In the genomic region with DNA sequence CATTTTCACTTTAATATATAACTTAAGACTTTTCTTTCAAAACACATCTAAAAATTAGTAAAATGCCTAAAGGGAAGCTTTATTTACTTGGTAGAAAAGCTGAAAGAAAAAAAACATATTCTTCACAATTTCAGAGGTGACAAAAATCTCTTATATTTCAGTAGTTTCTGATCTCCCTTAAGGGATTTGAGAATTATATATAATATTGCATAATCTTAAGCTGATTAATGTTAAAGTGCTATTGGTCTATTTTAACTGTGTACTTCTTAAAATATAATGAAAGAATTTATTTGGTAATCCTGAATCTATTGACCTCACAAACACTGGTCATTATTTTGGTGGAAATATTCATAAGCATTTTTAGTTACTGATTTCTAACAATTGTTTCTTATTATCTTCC, we compare ENCODE assay signal across 8 cellular contexts. TPM values are rescaled to one million over a fixed set of nuclear protein-coding genes. Genes with fewer than 3 reads are reported as not detected.
DNase-seq lines count a peak whose midpoint lies in the region; ATAC-seq, FAIRE-seq and TF ChIP-seq lines count a peak whose summit lies in the region.

No MANE protein-coding gene starts in this region.

- H3K27ac ChIP-seq in RWPE1 (peak overlapping the region; percentile 97), epithelial cell of prostate (peak overlapping the region; percentile 83), trophoblast cell (ENCODE audit: low read depth, low read length) (no peak overlapping the region)

- H3K4me3 ChIP-seq in trophoblast cell (ENCODE audit: low read depth, low read length): no peak overlapping the region

- no peak overlapping the region for H2AFZ ChIP-seq in trophoblast cell (ENCODE audit: insufficient read depth, low read length, poor library complexity)

- H3K4ac ChIP-seq in trophoblast cell (ENCODE audit: low read depth, low read length): no peak overlapping the region

- no peak overlapping the region for H3K9ac ChIP-seq in trophoblast cell (ENCODE audit: low read length)

- peak overlapping the region; percentile 86 for H3K4me3 Mint-ChIP-seq in Calu3 (ENCODE audit: low read depth, unreplicated experiment)

- peaks cover 5% of the 10 kb centered on the region for H3K79me2 ChIP-seq in trophoblast cell (ENCODE audit: control insufficient read depth, insufficient read depth, low read length, poor library complexity)

- H3K27me3 ChIP-seq in trophoblast cell (ENCODE audit: insufficient read depth, low read length): no peaks in the 10 kb centered on the region

- H4K91ac ChIP-seq in trophoblast cell (ENCODE audit: low read depth, low read length): no peak overlapping the region

- H3K36me3 Mint-ChIP-seq in Calu3 (ENCODE audit: insufficient read depth, unreplicated experiment): peaks cover 33% of the 10 kb centered on the region

- BruUV-seq in Calu3 (replicated peaks; lab: Mats Ljungman, UMichigan): no TSS peak

- no peak for TF ChIP-seq POLR2A in GM12892 (IDR thresholded peaks at IDR 0.05; ENCODE audit: low read depth, low read length)

- H3K18ac ChIP-seq in trophoblast cell (ENCODE audit: low read length): no peak overlapping the region

- H2BK12ac ChIP-seq in trophoblast cell (ENCODE audit: low read length): no peak overlapping the region

- no peaks in the 10 kb centered on the region for H3K9me3 ChIP-seq in trophoblast cell (ENCODE audit: insufficient read depth, low read depth, low read length)

- H2BK120ac ChIP-seq in trophoblast cell (ENCODE audit: insufficient read depth, low read length, poor library complexity): no peak overlapping the region

- H3K9me3 Mint-ChIP-seq in Calu3 (ENCODE audit: low read depth, unreplicated experiment): no peaks in the 10 kb centered on the region

- no peak overlapping the region for H4K12ac ChIP-seq in trophoblast cell (ENCODE audit: low read depth, low read length)

- no peak overlapping the region for H2AK5ac ChIP-seq in trophoblast cell (ENCODE audit: low read length)

- CTCF ChIA-PET in Calu3 (lab: Charles Lee): interaction anchor here (0.5 to 2.7 kb wide), 2 partner anchors 25 to 102 kb away, joined by 3 to 7 read pairs; no protein-coding TSS in a partner anchor
- CTCF ChIA-PET in RWPE1 (lab: Yijun Ruan, JAX): no interaction called here

- H3K27ac Mint-ChIP-seq in Calu3 (ENCODE audit: unreplicated experiment): peak overlapping the region; percentile 69

- POLR2A ChIA-PET in RWPE1 (lab: Yijun Ruan, JAX; ENCODE audit: low non-redundant PET): interaction anchor here (0.6 kb wide), 1 partner anchor 178 kb away, joined by 3 read pairs; no protein-coding TSS in a partner anchor

- no peak for TF ChIP-seq CTCF in Calu3 (IDR thresholded peaks at IDR 0.05; ENCODE audit: unreplicated experiment)
- TF ChIP-seq CTCF in RWPE1 (conservative IDR thresholded peaks at IDR 0.05; ENCODE audit: low read depth): no peak

- H3K14ac ChIP-seq in trophoblast cell (ENCODE audit: low read length): no peak overlapping the region

- no peak for FAIRE-seq in GM12892 (lab: Jason Lieb, UNC)

- intact Hi-C loops in Calu3 (cut with micrococcal nuclease; ENCODE audit: unreplicated experiment): loop anchor here (5.0 kb wide), 1 partner anchor 59 kb away; no protein-coding TSS in a partner anchor

- H3K4me1 ChIP-seq in trophoblast cell (ENCODE audit: control insufficient read depth in 1 of 2, insufficient read depth in 2 of 2, low read length in 2 of 2): peaks cover 0 to 2% of the 10 kb centered on the region in 2 experiments

- ATAC-seq in GM18519 (IDR thresholded peaks at IDR 0.05; ENCODE audit: low FRiP score, unreplicated experiment): no peak
- no peak for ATAC-seq in esophagus mucosa

- no peaks in the 10 kb centered on the region for H3K27me3 Mint-ChIP-seq in Calu3 (ENCODE audit: unreplicated experiment)

- H3K4me2 ChIP-seq in trophoblast cell (ENCODE audit: low read length): peak overlapping the region; percentile 63

- DNase-seq in Calu3: no peak
- no peak for DNase-seq in RWPE1 (ENCODE audit: low spot score)
- DNase-seq in epithelial cell of prostate (ENCODE audit: low read depth, low spot score): no peak
- no peak for DNase-seq in trophoblast cell
- no peak for DNase-seq in GM12892 (ENCODE audit: insufficient read length)
- DNase-seq in A172 (ENCODE audit: low spot score): no peak

- no peak overlapping the region for H2BK5ac ChIP-seq in trophoblast cell (ENCODE audit: low read depth, low read length, poor library complexity)

- no peak overlapping the region for H3K23ac ChIP-seq in trophoblast cell (ENCODE audit: low read length)

- H4K8ac ChIP-seq in trophoblast cell (ENCODE audit: low read depth, low read length): no peak overlapping the region

- peaks cover under 1 to 3% of the 10 kb centered on the region in 2 experiments for H3K36me3 ChIP-seq in trophoblast cell (ENCODE audit: control insufficient read depth in 1 of 2, insufficient read depth in 2 of 2, low read length in 2 of 2)

- peaks cover 35% of the 10 kb centered on the region for H3K4me1 Mint-ChIP-seq in Calu3 (ENCODE audit: low read depth, unreplicated experiment)

- H3K79me1 ChIP-seq in trophoblast cell (ENCODE audit: low read length): peaks cover 9% of the 10 kb centered on the region

RNA-seq across cellular contexts. Expression of a gene that starts 1.2 kb away (rescaled TPM):
- 35.0 and 37.9 TPM in 2 replicates for total RNA-seq in Calu3 (2022)
- polyA plus RNA-seq in trophoblast cell (2013): 20.3 and 21.5 TPM in 2 replicates
- polyA plus RNA-seq in GM12892 (2012; ENCODE audit: missing spikeins): 29.9 TPM
- 57.5 and 72.8 TPM in 2 replicates for total RNA-seq in A172 (2014; rRNA removed; shearing (Covaris generic))
- total RNA-seq in esophagus mucosa: 22.4 TPM

RNA-seq across cellular contexts. Expression of a gene that starts 55.8 kb away (rescaled TPM):
- total RNA-seq in Calu3 (2022) (34.9 and 36.6 TPM in 2 replicates), esophagus mucosa (11.8 TPM)
- 6.6 and 6.7 TPM in 2 replicates for polyA plus RNA-seq in trophoblast cell (2013)
- polyA plus RNA-seq in GM12892 (2012; ENCODE audit: missing spikeins): 5.7 TPM
- 15.6 and 19.7 TPM in 2 replicates for total RNA-seq in A172 (2014; rRNA removed; shearing (Covaris generic))
